29 cellular contexts compared by ENCODE assay signal in the genomic region with DNA sequence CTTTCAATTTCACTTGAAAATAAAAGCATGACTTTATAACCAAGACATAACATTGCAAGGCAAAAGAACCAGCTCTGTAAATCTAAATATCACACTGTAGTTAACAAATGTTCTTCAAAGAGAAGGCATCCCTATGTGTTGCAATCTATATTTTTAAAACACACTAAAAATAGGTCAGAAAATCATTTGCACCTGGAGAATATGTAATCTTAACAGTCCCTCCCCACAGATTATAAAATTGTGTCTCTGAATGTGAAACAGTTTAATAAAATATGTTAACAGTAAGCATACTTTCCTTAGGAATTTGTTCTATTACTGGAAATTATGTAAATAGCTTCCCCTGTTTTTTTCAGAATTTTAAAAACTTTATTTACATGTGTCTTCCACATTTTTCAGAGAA.
"Had no signal": no experiment of that assay in that cellular context is flagged by ENCODE, and none has a peak within 500 bp of the region (broad histone marks: within the 10 kb centered on the region; RNA-seq: fewer than 3 reads in every experiment).

No MANE protein-coding gene starts in this region.

- H3K4me1 Mint-ChIP-seq: activated CD4-positive, alpha-beta T cell treated with anti-CD3 and anti-CD28 coated beads for 36 hours; activated CD4-positive, alpha-beta T cell treated with anti-CD3 and anti-CD28 coated beads, Interleukin-2, amount 10 ng/mL, durations not matched to agents 24 days and 14 days; activated CD8-positive, alpha-beta memory T cell treated with anti-CD3 and anti-CD28 coated beads, Interleukin-2, amount 10 ng/mL, durations not matched to agents 7 days and 5 days; activated naive CD8-positive, alpha-beta T cell treated with anti-CD3 and anti-CD28 coated beads for 36 hours; central memory CD8-positive, alpha-beta T cell had no signal

- H3K9me3 ChIP-seq: esophagus squamous epithelium had no signal

- H3K36me3 ChIP-seq: brain microvascular endothelial cell, esophagus squamous epithelium had no signal

- H3K27ac Mint-ChIP-seq: activated CD4-positive, alpha-beta memory T cell treated with anti-CD3 and anti-CD28 coated beads for 36 hours; activated CD4-positive, alpha-beta T cell treated with anti-CD3 and anti-CD28 coated beads for 36 hours; activated CD4-positive, alpha-beta T cell treated with anti-CD3 and anti-CD28 coated beads, Interleukin-2, amount 10 ng/mL, durations not matched to agents 24 days and 14 days; activated CD8-positive, alpha-beta memory T cell treated with anti-CD3 and anti-CD28 coated beads, Interleukin-2, amount 10 ng/mL, durations not matched to agents 7 days and 5 days; activated CD8-positive, alpha-beta T cell treated with anti-CD3 and anti-CD28 coated beads, Interleukin-2, amount 10 ng/mL, durations not matched to agents 7 days and 5 days; activated naive CD8-positive, alpha-beta T cell treated with anti-CD3 and anti-CD28 coated beads for 36 hours; activated T-cell treated with anti-CD3 and anti-CD28 coated beads, Interleukin-2, amount 50 U/mL, for 24 hours; activated T-cell treated with anti-CD3 and anti-CD28 coated beads, Interleukin-2, amount 50 U/mL, for 72 hours; dendritic cell treated with granulocyte-macrophage colony-stimulating factor and Interleukin-4, amounts not matched to agents 40 ng/mL and 50 ng/mL, for 4 days; effector memory CD8-positive, alpha-beta T cell had no signal

- H3K9me3 Mint-ChIP-seq: activated CD4-positive, alpha-beta memory T cell treated with anti-CD3 and anti-CD28 coated beads for 36 hours; activated CD4-positive, alpha-beta T cell treated with anti-CD3 and anti-CD28 coated beads, Interleukin-2, amount 10 ng/mL, durations not matched to agents 24 days and 14 days; activated naive CD8-positive, alpha-beta T cell treated with anti-CD3 and anti-CD28 coated beads for 36 hours; activated T-cell treated with anti-CD3 and anti-CD28 coated beads, Interleukin-2, amount 50 U/mL, for 24 hours; central memory CD8-positive, alpha-beta T cell; dendritic cell treated with granulocyte-macrophage colony-stimulating factor and Interleukin-4, amounts not matched to agents 40 ng/mL and 50 ng/mL, for 4 days had no signal

- H3K36me3 Mint-ChIP-seq: activated CD4-positive, alpha-beta memory T cell treated with anti-CD3 and anti-CD28 coated beads for 36 hours; activated CD8-positive, alpha-beta memory T cell treated with anti-CD3 and anti-CD28 coated beads, Interleukin-2, amount 10 ng/mL, durations not matched to agents 7 days and 5 days; activated naive CD8-positive, alpha-beta T cell treated with anti-CD3 and anti-CD28 coated beads for 36 hours had no signal

- DNase-seq: activated CD4-positive, alpha-beta memory T cell treated with anti-CD3 and anti-CD28 coated beads for 36 hours; activated CD4-positive, alpha-beta T cell treated with anti-CD3 and anti-CD28 coated beads for 36 hours; activated CD4-positive, alpha-beta T cell treated with anti-CD3 and anti-CD28 coated beads, Interleukin-2, amount 10 ng/mL, durations not matched to agents 24 days and 14 days; activated CD4-positive, CD25-positive, alpha-beta regulatory T cell; activated CD4-positive, CD25-positive, alpha-beta regulatory T cell treated with anti-CD3 and anti-CD28 coated beads, Interleukin-2, amount 50 U/mL, for 72 hours; activated CD8-positive, alpha-beta memory T cell treated with anti-CD3 and anti-CD28 coated beads, Interleukin-2, amount 10 ng/mL, durations not matched to agents 7 days and 5 days; activated CD8-positive, alpha-beta memory T cell treated with anti-CD3 and anti-CD28 coated beads, Interleukin-2, amount 50 U/mL, for 48 hours; activated CD8-positive, alpha-beta T cell treated with anti-CD3 and anti-CD28 coated beads, Interleukin-2, amount 10 ng/mL, durations not matched to agents 7 days and 5 days; activated effector memory CD4-positive, alpha-beta T cell treated with Interleukin-2 at 50 U/mL for 16 hours; activated gamma-delta T cell treated with Interleukin-2 at 50 U/mL for 16 hours; activated naive CD4-positive, alpha-beta T cell treated with anti-CD3 and anti-CD28 coated beads, Interleukin-2, amount 50 U/mL, for 16 hours; activated naive CD4-positive, alpha-beta T cell treated with Interleukin-2 at 50 U/mL for 16 hours; activated naive CD8-positive, alpha-beta T cell treated with anti-CD3 and anti-CD28 coated beads for 36 hours; activated T-cell treated with anti-CD3 and anti-CD28 coated beads for 4 hours; activated T-cell treated with anti-CD3 and anti-CD28 coated beads, Interleukin-2, amount 50 U/mL, for 24 hours; activated T-cell treated with anti-CD3 and anti-CD28 coated beads, Interleukin-2, amount 50 U/mL, for 72 hours; amniotic stem cell; anterior cingulate cortex; brain microvascular endothelial cell; effector CD4-positive, alpha-beta T cell; effector memory CD8-positive, alpha-beta T cell; esophagus squamous epithelium; foreskin fibroblast; head of caudate nucleus; hippocampal formation; T-helper 2 cell had no signal

- H3K4me1 ChIP-seq: esophagus squamous epithelium had no signal

- H3K4me3 Mint-ChIP-seq: activated CD4-positive, alpha-beta memory T cell treated with anti-CD3 and anti-CD28 coated beads for 36 hours; activated CD4-positive, alpha-beta T cell treated with anti-CD3 and anti-CD28 coated beads for 36 hours; activated CD4-positive, alpha-beta T cell treated with anti-CD3 and anti-CD28 coated beads, Interleukin-2, amount 10 ng/mL, durations not matched to agents 24 days and 14 days; activated CD8-positive, alpha-beta memory T cell treated with anti-CD3 and anti-CD28 coated beads, Interleukin-2, amount 10 ng/mL, durations not matched to agents 7 days and 5 days; activated CD8-positive, alpha-beta T cell treated with anti-CD3 and anti-CD28 coated beads, Interleukin-2, amount 10 ng/mL, durations not matched to agents 7 days and 5 days; activated naive CD8-positive, alpha-beta T cell treated with anti-CD3 and anti-CD28 coated beads for 36 hours; activated T-cell treated with anti-CD3 and anti-CD28 coated beads, Interleukin-2, amount 50 U/mL, for 24 hours; activated T-cell treated with anti-CD3 and anti-CD28 coated beads, Interleukin-2, amount 50 U/mL, for 72 hours; central memory CD8-positive, alpha-beta T cell; dendritic cell treated with granulocyte-macrophage colony-stimulating factor and Interleukin-4, amounts not matched to agents 40 ng/mL and 50 ng/mL, for 4 days; effector memory CD8-positive, alpha-beta T cell had no signal

- H3K27me3 Mint-ChIP-seq: activated CD4-positive, alpha-beta memory T cell treated with anti-CD3 and anti-CD28 coated beads for 36 hours; activated CD4-positive, alpha-beta T cell treated with anti-CD3 and anti-CD28 coated beads for 36 hours; activated CD4-positive, alpha-beta T cell treated with anti-CD3 and anti-CD28 coated beads, Interleukin-2, amount 10 ng/mL, durations not matched to agents 24 days and 14 days; activated CD8-positive, alpha-beta memory T cell treated with anti-CD3 and anti-CD28 coated beads, Interleukin-2, amount 10 ng/mL, durations not matched to agents 7 days and 5 days; activated naive CD8-positive, alpha-beta T cell treated with anti-CD3 and anti-CD28 coated beads for 36 hours; activated T-cell treated with anti-CD3 and anti-CD28 coated beads, Interleukin-2, amount 50 U/mL, for 24 hours; central memory CD8-positive, alpha-beta T cell; dendritic cell treated with granulocyte-macrophage colony-stimulating factor and Interleukin-4, amounts not matched to agents 40 ng/mL and 50 ng/mL, for 4 days; effector memory CD8-positive, alpha-beta T cell had no signal

- H3K4me3 ChIP-seq: coronary artery, esophagus squamous epithelium had no signal

- H3K27me3 ChIP-seq: brain microvascular endothelial cell, esophagus squamous epithelium had no signal
